Comparison of ENCODE assay signal across 9 cellular contexts in genomic region chr7:120857558-120858298, GRCh38. TPM values are rescaled to one million over a fixed set of nuclear protein-coding genes. Genes with fewer than 3 reads are reported as not detected.
DNase-seq lines count a peak whose midpoint lies in the region; ATAC-seq and TF ChIP-seq lines count a peak whose summit lies in the region.
"Had no signal": no experiment of that assay in that cellular context is flagged by ENCODE, and none has a peak within 500 bp of the region (broad histone marks: within the 10 kb centered on the region; RNA-seq: fewer than 3 reads in every experiment).

Gene TSPAN12 (minus strand): TSS chr7:120858144. CDS start chr7:120856763, 1,381 bp downstream.

- peaks cover 0 to 13% (median 0%) of the 10 kb centered on the region in 3 donors for H3K27me3 ChIP-seq in stomach

- TF ChIP-seq CTCF in GM20000 (IDR thresholded peaks at IDR 0.05; ENCODE audit: extremely low read depth, missing control alignments) (peak; percentile 67), stomach (IDR thresholded peaks at IDR 0.05) (peak in 5 of 7 experiments; percentile 34 to 82 (median 77))

- H3K9me3 ChIP-seq in stomach, result no peaks in the 10 kb centered on the region

- peak; percentile 93 for DNase-seq in D341Med (ENCODE audit: low spot score)
- DNase-seq in GM20000 (ENCODE audit: low spot score), result peak; percentile 87
- DNase-seq in NCI-H82 treated with DMSO at 0.1 percent for 48 hours (lab: John Stamatoyannopoulos, UW; ENCODE audit: unreplicated experiment), result peak; percentile 43
- DNase-seq in activated T-cell treated with anti-CD3 and anti-CD28 coated beads, Interleukin-2, amount 50 U/mL, for 24 hours, result peak; percentile 65
- DNase-seq in mucosa of gallbladder (ENCODE audit: low spot score), result peak; percentile 84
- peak; percentile 87 for DNase-seq in stomach

- TF ChIP-seq EP300 in stomach (IDR thresholded peaks at IDR 0.05), result no peak

- H3K27me3 Mint-ChIP-seq in activated T-cell treated with anti-CD3 and anti-CD28 coated beads, Interleukin-2, amount 50 U/mL, for 24 hours, result peaks cover 81% of the 10 kb centered on the region

- H3K4me1 ChIP-seq in stomach, result peaks cover 6 to 22% (median 15%) of the 10 kb centered on the region in 4 donors

- peak; percentile 26 for ATAC-seq in HG03575 (IDR thresholded peaks at IDR 0.05; ENCODE audit: extremely low read depth, insufficient number of reproducible peaks, low FRiP score, unreplicated experiment)
- ATAC-seq in esophagus mucosa, result peak; percentile 74

- WGBS in stomach, 5 donors, result 0 to 1% (median 0%) methylated on average over 51 to 70 of the region's 70 CpGs

- peak within 1 kb of the TSS; percentile 66 to 79 (median 77) for H3K4me3 ChIP-seq in stomach

- peak within 1 kb of the TSS; percentile 87 to 97 (median 93) for H3K27ac ChIP-seq in stomach
- H3K27ac ChIP-seq: epithelial cell of prostate had no signal

- H3K36me3 Mint-ChIP-seq in activated T-cell treated with anti-CD3 and anti-CD28 coated beads, Interleukin-2, amount 50 U/mL, for 24 hours (ENCODE audit: low read depth), result no peaks in the 10 kb centered on the region

- peaks cover 12% of the 10 kb centered on the region for H3K4me1 Mint-ChIP-seq in activated T-cell treated with anti-CD3 and anti-CD28 coated beads, Interleukin-2, amount 50 U/mL, for 24 hours (ENCODE audit: low read depth)

- intact Hi-C loops in stomach (cut with DNase I; ENCODE audit: low total_unique reads), result no loop called here

- H3K27ac Mint-ChIP-seq in activated T-cell treated with anti-CD3 and anti-CD28 coated beads, Interleukin-2, amount 50 U/mL, for 24 hours, result no peak within 1 kb of the TSS

- peak in 1 of 4 donors; percentile 18 for TF ChIP-seq POLR2A in stomach (IDR thresholded peaks at IDR 0.05)

- H3K4me3 Mint-ChIP-seq in activated T-cell treated with anti-CD3 and anti-CD28 coated beads, Interleukin-2, amount 50 U/mL, for 24 hours, result peak within 1 kb of the TSS; percentile 78

- H3K9me3 Mint-ChIP-seq in activated T-cell treated with anti-CD3 and anti-CD28 coated beads, Interleukin-2, amount 50 U/mL, for 24 hours, result no peaks in the 10 kb centered on the region

- no peaks in the 10 kb centered on the region for H3K36me3 ChIP-seq in stomach

RNA-seq across cellular contexts. Expression of gene TSPAN12, which starts in this region (rescaled TPM):
- total RNA-seq in esophagus mucosa (0.92 TPM), mucosa of gallbladder (65.8 TPM), stomach (10 to 100 TPM in 4 of 5 donors, not detected in 1; 10.7 to 26.6 (median 18.8) TPM)
- polyA plus RNA-seq in stomach, result 10 to 100 TPM in 2 of 3 donors, 1 to 10 TPM in 1; 9.8 to 25.8 (median 17.5) TPM

Comparison
In these comparisons a context has a peak if more than half of its experiments do, and no peak if none do; other contexts are left out.
1. Peak in every context shown above with its lines: DNase-seq, ATAC-seq, H3K4me3 ChIP-seq and H3K27ac ChIP-seq.
2. Peak in ATAC-seq in esophagus mucosa; RNA of the gene not detected or under 1 TPM.
3. DNase-seq: peak in every context shown above with its lines; median percentile 93 in D341Med; 87 in GM20000; 87 in stomach; 84 in mucosa of gallbladder; 65 in activated T-cell treated with anti-CD3 and anti-CD28 coated beads, Interleukin-2, amount 50 U/mL, for 24 hours; 43 in NCI-H82 treated with DMSO at 0.1 percent for 48 hours.